ENCODE assay signal across 23 cellular contexts in genomic region chr18:23398401-23398800, GRCh38. TPM values are rescaled to one million over a fixed set of nuclear protein-coding genes. Genes with fewer than 3 reads are reported as not detected.
A peak's percentile ranks its signal among the peaks of the same experiment; 100 is the strongest.
DNase-seq lines count a peak whose midpoint lies in the region; ATAC-seq and TF ChIP-seq lines count a peak whose summit lies in the region.
"Had no signal": no experiment of that assay in that cellular context is flagged by ENCODE, and none has a peak within 500 bp of the region (broad histone marks: within the 10 kb centered on the region; RNA-seq: fewer than 3 reads in every experiment).

No MANE protein-coding gene starts in this region.

- H3K4me3 ChIP-seq in cardiac fibroblast (replicated peaks in 1 of 2; ENCODE audit: low read depth in 2 of 2, low read length in 2 of 2): no peak overlapping the region
- H3K4me3 ChIP-seq: cardiac muscle cell, GM23338, spleen, upper lobe of right lung had no signal

- ATAC-seq in GM18861 (IDR thresholded peaks at IDR 0.05; ENCODE audit: unreplicated experiment): no peak
- ATAC-seq: right cardiac atrium, Right ventricle myocardium inferior, upper lobe of right lung had no signal

- TF ChIP-seq CTCF in cardiac fibroblast (IDR thresholded peaks at IDR 0.05; ENCODE audit: low read depth, low read length): no peak

- peak; percentile 46 for DNase-seq in AG20443 (ENCODE audit: low spot score)
- peak; percentile 29 for DNase-seq in EL
- peak; percentile 39 to 72 for DNase-seq in cardiac fibroblast (ENCODE audit: low read depth in 2 of 2)
- peak; percentile 71 for DNase-seq in iris pigment epithelial cell (ENCODE audit: low read depth)
- DNase-seq in HT-29 (ENCODE audit: low spot score): no peak
- DNase-seq in NCI-H146 treated with DMSO at 0.1 percent for 48 hours (lab: John Stamatoyannopoulos, UW; ENCODE audit: unreplicated experiment): no peak
- DNase-seq: activated CD4-positive, alpha-beta T cell treated with anti-CD3 and anti-CD28 coated beads, Interleukin-2, amount 50 U/mL, for 1 hour; activated naive CD4-positive, alpha-beta T cell treated with Interleukin-2 at 50 U/mL for 16 hours; activated T-cell treated with anti-CD3 and anti-CD28 coated beads, Interleukin-2, amount 50 U/mL, for 72 hours; HFFc6; kidney; NCI-H1694 treated with DMSO at 0.1 percent for 48 hours; NCI-H2171; NCI-H510A; OCI-M1; right cardiac atrium; spleen; stimulated activated CD4-positive, alpha-beta T cell treated with anti-CD3 and anti-CD28 coated beads, Interleukin-2, amount 100 ng/mL, for 48 hours; upper lobe of right lung had no signal

RNA-seq across cellular contexts. Expression of gene RIOK3, which starts 54.7 kb away (rescaled TPM):
- total RNA-seq in HT-29 (2014; rRNA removed; shearing (Covaris generic)): 13.5 and 14.2 TPM in 2 replicates

Comparison
In these comparisons a context has a peak if more than half of its experiments do, and no peak if none do; other contexts are left out.
1. DNase-seq: peak in AG20443 (single experiment), EL (single experiment), cardiac fibroblast (2 of 2) and iris pigment epithelial cell (single experiment); none in HT-29 (single experiment) and NCI-H146 treated with DMSO at 0.1 percent for 48 hours (single experiment).